10 cellular contexts compared by ENCODE assay signal in genomic region chr4:76624271-76624681, GRCh38.
DNase-seq lines count a peak whose midpoint lies in the region; ATAC-seq, FAIRE-seq and TF ChIP-seq lines count a peak whose summit lies in the region.
"Had no signal": no experiment of that assay in that cellular context is flagged by ENCODE, and none has a peak within 500 bp of the region (broad histone marks: within the 10 kb centered on the region; RNA-seq: fewer than 3 reads in every experiment).

No MANE protein-coding gene starts in this region.

- no peaks in the 10 kb centered on the region for H3K9me3 Mint-ChIP-seq in endodermal cell
- H3K9me3 Mint-ChIP-seq: activated B cell treated with CpG ODN at 0.5 μM for 24 hours had no signal

- no peaks in the 10 kb centered on the region for H3K36me3 Mint-ChIP-seq in endodermal cell (ENCODE audit: low read depth)

- H2AK5ac ChIP-seq in IMR-90 (ENCODE audit: low read depth, low read length) (peak overlapping the region; percentile 97), mesendoderm (ENCODE audit: low read length) (no peak overlapping the region)

- TF ChIP-seq EP300 in HepG2 (IDR thresholded peaks at IDR 0.05; ENCODE audit: low read depth in 2 of 2, low read length in 2 of 2) (no peak), HepG2 (CRISPR knock-in tag; IDR thresholded peaks at IDR 0.05; ENCODE audit: borderline replicate concordance) (no peak)

- peaks cover 2% of the 10 kb centered on the region for H3K27me3 Mint-ChIP-seq in endodermal cell (ENCODE audit: insufficient read depth)

- BruUV-seq in IMR-90 (replicated peaks; lab: Mats Ljungman, UMichigan), result no TSS peak
- no TSS peak for BruUV-seq in HepG2 (replicated peaks; lab: Mats Ljungman, UMichigan)

- H3K9me1 ChIP-seq in IMR-90 (ENCODE audit: insufficient read depth, low read length), result peaks cover 10% of the 10 kb centered on the region

- peak; percentile 87 for ATAC-seq in IMR-90 (ENCODE audit: low read depth)
- no peak for ATAC-seq in HepG2

- no CpG with 5 or more reads among the region's 7 CpGs for WGBS in IMR-90 (ENCODE audit: extremely low coverage in 2 of 2, insufficient read length in 1 of 2), 2 experiments
- 19 to 47% methylated on average over 4 to 7 of the region's 7 CpGs for WGBS in endodermal cell (ENCODE audit: insufficient coverage in 1 of 2, insufficient read length in 1 of 2), 2 experiments
- no CpG with 5 or more reads among the region's 7 CpGs for WGBS in mesendoderm (ENCODE audit: extremely low coverage, insufficient coverage, low lambda C conversion rate)
- 41% methylated on average over 5 of the region's 7 CpGs for WGBS in HepG2 (ENCODE audit: low lambda C conversion rate)

- H3K56ac ChIP-seq in IMR-90 (ENCODE audit: extremely low read depth, insufficient read depth, low read length) (peak overlapping the region; percentile 77), mesendoderm (ENCODE audit: low read length) (peak overlapping the region; percentile 9)

- peak overlapping the region; percentile 20 to 88 for H4K8ac ChIP-seq in IMR-90 (ENCODE audit: low read depth in 2 of 2, low read length in 2 of 2)
- no peak overlapping the region for H4K8ac ChIP-seq in mesendoderm (ENCODE audit: low read depth, low read length)

- H4K91ac ChIP-seq in IMR-90 (ENCODE audit: insufficient read depth, low read depth, low read length), result peak overlapping the region; percentile 98

- TF ChIP-seq RAD21 in IMR-90 (IDR thresholded peaks at IDR 0.05; ENCODE audit: low read length), result peak; percentile 3; the same call in 1 of the 2 replicates
- no peak for TF ChIP-seq RAD21 in HepG2 (CRISPR knock-in tag; IDR thresholded peaks at IDR 0.05)

- H3K23ac ChIP-seq in IMR-90 (ENCODE audit: low read depth, low read length) (peak overlapping the region; percentile 99), mesendoderm (ENCODE audit: low read length) (no peak overlapping the region)

- H3K27me3 ChIP-seq in IMR-90 (ENCODE audit: control insufficient read depth, insufficient read depth, low read length), result no peaks in the 10 kb centered on the region
- H3K27me3 ChIP-seq in endodermal cell (ENCODE audit: control insufficient read depth, insufficient read depth, low read length, poor library complexity, severe bottlenecking), result no peaks in the 10 kb centered on the region
- no peaks in the 10 kb centered on the region for H3K27me3 ChIP-seq in mesendoderm (ENCODE audit: insufficient read depth, low read length, poor library complexity)
- H3K27me3 ChIP-seq in tibial artery, result no peaks in the 10 kb centered on the region
- H3K27me3 ChIP-seq in HepG2 (ENCODE audit: control insufficient read depth in 1 of 2, insufficient read depth in 2 of 2, low read length in 2 of 2), result peaks cover 1 to 4% of the 10 kb centered on the region in 2 experiments; a peak in 2 of 5 replicates

- peaks cover 0 to 10% of the 10 kb centered on the region in 2 experiments; a peak in 2 of 4 replicates for H3K79me1 ChIP-seq in IMR-90 (ENCODE audit: low read depth in 1 of 2, low read length in 2 of 2)
- H3K79me1 ChIP-seq in mesendoderm (ENCODE audit: low read length), result no peaks in the 10 kb centered on the region

- peak overlapping the region; percentile 96 for H3K18ac ChIP-seq in IMR-90 (ENCODE audit: low read depth, low read length)
- H3K18ac ChIP-seq in mesendoderm (ENCODE audit: low read length), result peak overlapping the region; percentile 84

- H3K79me2 ChIP-seq in mesendoderm (ENCODE audit: control insufficient read depth, insufficient read depth, low read length) (no peaks in the 10 kb centered on the region), HepG2 (ENCODE audit: insufficient read depth, low read length) (no peaks in the 10 kb centered on the region)

- H3K9me3 ChIP-seq in IMR-90 (ENCODE audit: control insufficient read depth, insufficient read depth, low read length), result no peaks in the 10 kb centered on the region
- H3K9me3 ChIP-seq in endodermal cell (ENCODE audit: control insufficient read depth, low read length), result no peaks in the 10 kb centered on the region
- H3K9me3 ChIP-seq in tibial artery, result no peaks in the 10 kb centered on the region
- H3K9me3 ChIP-seq in HepG2 (ENCODE audit: low read length), result no peaks in the 10 kb centered on the region

- DNase-seq in IMR-90 (peak; percentile 94), endodermal cell (peak; percentile 72), mesendoderm (peak; percentile 91), tibial artery (peak; percentile 79 to 84), T-helper 1 cell (no peak), NCI-H524 (lab: John Stamatoyannopoulos, UW) (no peak), HepG2 (ENCODE audit: low spot score) (no peak)
- DNase-seq in activated CD8-positive, alpha-beta memory T cell treated with anti-CD3 and anti-CD28 coated beads for 24 hours, result no peak
- DNase-seq: activated B cell treated with CpG ODN at 0.5 μM for 24 hours, erythroblast had no signal

- dilution Hi-C loops in IMR-90 (cut with HindIII; ENCODE audit: low sequenced_read_pairs, unreplicated experiment), result no loop called here

- peak overlapping the region; percentile 99 for H3K4ac ChIP-seq in IMR-90 (ENCODE audit: low read depth, low read length)
- peak overlapping the region; percentile 79 for H3K4ac ChIP-seq in mesendoderm (ENCODE audit: low read depth, low read length)

- peak overlapping the region; percentile 11 for H3K27ac Mint-ChIP-seq in endodermal cell
- H3K27ac Mint-ChIP-seq: activated B cell treated with CpG ODN at 0.5 μM for 24 hours had no signal

- intact Hi-C loops in IMR-90 (cut with micrococcal nuclease), result loop anchor here (10.0 kb wide), 1 partner anchor 321 kb away; the partner anchor contains the start of gene SEPTIN11
- intact Hi-C loops in tibial artery (cut with DNase I; ENCODE audit: low total_unique reads), result no loop called here
- intact Hi-C loops in HepG2 (cut with micrococcal nuclease; ENCODE audit: unreplicated experiment), result no loop called here

- POLR2A ChIA-PET in IMR-90 (lab: Charles Lee; ENCODE audit: unreplicated experiment), result no interaction called here
- POLR2A ChIA-PET in HepG2 (lab: Yijun Ruan, JAX), result no interaction called here

- H2BK5ac ChIP-seq in IMR-90 (ENCODE audit: low read depth, low read length, poor library complexity, severe bottlenecking) (peak overlapping the region; percentile 98), mesendoderm (ENCODE audit: low read length) (no peak overlapping the region)

- no peaks in the 10 kb centered on the region for H4K20me1 ChIP-seq in IMR-90 (ENCODE audit: insufficient read depth, low read length)
- H4K20me1 ChIP-seq in HepG2 (ENCODE audit: insufficient read depth, low read length), result no peaks in the 10 kb centered on the region

- H2AFZ ChIP-seq in IMR-90 (replicated peaks; ENCODE audit: low read length, poor library complexity) (peak overlapping the region; percentile 83), HepG2 (ENCODE audit: low read length) (no peak overlapping the region)

- H4K5ac ChIP-seq in IMR-90 (ENCODE audit: low read depth, low read length) (peak overlapping the region; percentile 95), mesendoderm (ENCODE audit: low read length) (no peak overlapping the region)

- H3K4me3 Mint-ChIP-seq in endodermal cell, result no peak overlapping the region
- H3K4me3 Mint-ChIP-seq: activated B cell treated with CpG ODN at 0.5 μM for 24 hours had no signal

- FAIRE-seq in HepG2 (lab: Jason Lieb, UNC), result no peak

- H3K27ac ChIP-seq in IMR-90 (ENCODE audit: insufficient read depth, low read length), result peak overlapping the region; percentile 86
- H3K27ac ChIP-seq in endodermal cell (ENCODE audit: low read depth, low read length), result peak overlapping the region; percentile 93
- no peak overlapping the region for H3K27ac ChIP-seq in mesendoderm (ENCODE audit: low read depth, low read length)
- peak overlapping the region; percentile 78 to 87 for H3K27ac ChIP-seq in tibial artery
- H3K27ac ChIP-seq in HepG2 (ENCODE audit: extremely low read length, insufficient read depth, low read length), result no peak overlapping the region

- H3K36me3 ChIP-seq in IMR-90 (ENCODE audit: control insufficient read depth, insufficient read depth, low read length) (no peaks in the 10 kb centered on the region), endodermal cell (ENCODE audit: control insufficient read depth, insufficient read depth, low read length) (no peaks in the 10 kb centered on the region), mesendoderm (ENCODE audit: control insufficient read depth, insufficient read depth, low read length) (no peaks in the 10 kb centered on the region), tibial artery (no peaks in the 10 kb centered on the region), HepG2 (replicated peaks in 1 of 2; ENCODE audit: control insufficient read depth in 1 of 2, insufficient read depth in 2 of 2, low read length in 2 of 2) (no peaks in the 10 kb centered on the region)

- peak overlapping the region; percentile 93; the same call in 2 of the 3 replicates for H2BK15ac ChIP-seq in IMR-90 (ENCODE audit: low read depth, low read length)
- no peak overlapping the region for H2BK15ac ChIP-seq in mesendoderm (replicated peaks; ENCODE audit: low read depth)

- H3K4me3 ChIP-seq in IMR-90 (ENCODE audit: insufficient read depth, low read depth, low read length), result no peak overlapping the region
- H3K4me3 ChIP-seq in endodermal cell (ENCODE audit: low read length), result no peak overlapping the region
- no peak overlapping the region for H3K4me3 ChIP-seq in mesendoderm (ENCODE audit: low read length)
- peak overlapping the region; percentile 21 for H3K4me3 ChIP-seq in tibial artery
- H3K4me3 ChIP-seq in HepG2 (replicated peaks in 1 of 3; ENCODE audit: insufficient read depth in 1 of 3, low read depth in 2 of 3, low read length in 3 of 3), result no peak overlapping the region

- TF ChIP-seq POLR2A in IMR-90 (IDR thresholded peaks at IDR 0.05; ENCODE audit: low read depth, low read length), result no peak; the same call in 1 of the 2 replicates
- no peak for TF ChIP-seq POLR2A in HepG2 (IDR thresholded peaks at IDR 0.05; ENCODE audit: insufficient read depth in 1 of 2, low read depth in 2 of 2, low read length in 2 of 2)

- H3K4me1 ChIP-seq in IMR-90 (ENCODE audit: control insufficient read depth, insufficient read depth, low read length) (peaks cover 13% of the 10 kb centered on the region), endodermal cell (ENCODE audit: control insufficient read depth, insufficient read depth, low read length) (peaks cover 5% of the 10 kb centered on the region), mesendoderm (ENCODE audit: control insufficient read depth, low read depth, low read length) (peaks cover 5% of the 10 kb centered on the region), tibial artery (peaks cover 0 to 79% (median 36%) of the 10 kb centered on the region in 4 donors), HepG2 (ENCODE audit: insufficient read depth, low read length) (no peaks in the 10 kb centered on the region)

- H3K9ac ChIP-seq in IMR-90 (ENCODE audit: low read depth, low read length) (peak overlapping the region; percentile 69), endodermal cell (ENCODE audit: extremely low read depth, low read length, poor library complexity, severe bottlenecking) (no peak overlapping the region), mesendoderm (ENCODE audit: low read length) (peak overlapping the region; percentile 20), HepG2 (ENCODE audit: insufficient read depth, low read depth, low read length) (no peak overlapping the region)

- H2BK120ac ChIP-seq in IMR-90 (ENCODE audit: low read depth, low read length), result peak overlapping the region; percentile 100
- no peak overlapping the region for H2BK120ac ChIP-seq in mesendoderm (ENCODE audit: low read depth, low read length)

- TF ChIP-seq CTCF in IMR-90 (conservative IDR thresholded peaks at IDR 0.05; ENCODE audit: low read depth, low read length) (no peak), endodermal cell (conservative IDR thresholded peaks at IDR 0.05) (no peak), tibial artery (IDR thresholded peaks at IDR 0.05) (no peak), HepG2 (CRISPR knock-in tag; IDR thresholded peaks at IDR 0.05) (no peak)

- H2AK9ac ChIP-seq in IMR-90 (replicated peaks; ENCODE audit: low read depth, low read length, poor library complexity), result peak overlapping the region; percentile 22

- peaks cover 28% of the 10 kb centered on the region for H3K4me1 Mint-ChIP-seq in endodermal cell
- H3K4me1 Mint-ChIP-seq: activated B cell treated with CpG ODN at 0.5 μM for 24 hours had no signal

- H3K14ac ChIP-seq in IMR-90 (replicated peaks; ENCODE audit: low read depth, low read length), result peak overlapping the region; percentile 99

- in situ Hi-C loops in IMR-90 (cut with MboI; ENCODE audit: low sequenced_read_pairs) (no loop called here), HepG2 (cut with HindIII; ENCODE audit: extremely low pct_ligation_motif_present, low pct_unique_long_range_greater_than_20kb) (no loop called here)

- CTCF ChIA-PET in IMR-90 (lab: Yijun Ruan, JAX) (no interaction called here), HepG2 (lab: Yijun Ruan, JAX; ENCODE audit: low intra/inter-chr PET ratio, low total read pairs) (no interaction called here)

- H3K4me2 ChIP-seq in IMR-90 (ENCODE audit: low read depth, low read length) (peak overlapping the region; percentile 85), mesendoderm (ENCODE audit: low read length) (no peak overlapping the region), HepG2 (ENCODE audit: low read depth, low read length) (no peak overlapping the region)

- peak overlapping the region; percentile 100 for H2BK20ac ChIP-seq in IMR-90 (ENCODE audit: low read depth, low read length)

Comparison
In these comparisons a context has a peak if more than half of its experiments do, and no peak if none do; other contexts are left out.
1. DNase-seq: peak in IMR-90 (single experiment), endodermal cell (single experiment), mesendoderm (single experiment) and tibial artery (2 of 2); none in T-helper 1 cell (0 of 5), NCI-H524 (0 of 2), HepG2 (single experiment) and activated CD8-positive, alpha-beta memory T cell treated with anti-CD3 and anti-CD28 coated beads for 24 hours (single experiment).
2. H3K27ac ChIP-seq: peak in IMR-90 (single experiment), endodermal cell (single experiment) and tibial artery (2 of 2); none in mesendoderm (single experiment) and HepG2 (single experiment).
3. H3K4me3 ChIP-seq: peak in tibial artery (2 of 2); none in IMR-90 (single experiment), endodermal cell (single experiment), mesendoderm (single experiment) and HepG2 (0 of 3).
4. H3K9ac ChIP-seq: peak in IMR-90 (single experiment) and mesendoderm (single experiment); none in endodermal cell (single experiment) and HepG2 (single experiment).